Comparison of ENCODE assay signal across 12 cellular contexts in genomic region chr2:118492335-118492734, GRCh38.
DNase-seq lines count a peak whose midpoint lies in the region; ATAC-seq, FAIRE-seq and TF ChIP-seq lines count a peak whose summit lies in the region.
"Had no signal": no experiment of that assay in that cellular context is flagged by ENCODE, and none has a peak within 500 bp of the region (broad histone marks: within the 10 kb centered on the region; RNA-seq: fewer than 3 reads in every experiment).

No MANE protein-coding gene starts in this region.

- no peaks in the 10 kb centered on the region for H3K79me2 ChIP-seq in HCT116 (ENCODE audit: insufficient read depth, low read length)

- H3K9me3 ChIP-seq in A549 = peaks cover 7% of the 10 kb centered on the region; the same call in 1 of the 3 replicates
- H3K9me3 ChIP-seq in HCT116 (ENCODE audit: control insufficient read depth in 1 of 2, insufficient read depth in 1 of 2, low read depth in 1 of 2, low read length in 2 of 2) = no peaks in the 10 kb centered on the region
- peaks cover 0 to 2% of the 10 kb centered on the region in 2 donors for H3K9me3 ChIP-seq in neuronal stem cell (replicated peaks in 1 of 2; ENCODE audit: control insufficient read depth in 2 of 2, insufficient read depth in 1 of 2, low read depth in 1 of 2, low read length in 2 of 2)

- H3K23ac ChIP-seq in neuronal stem cell (ENCODE audit: low read depth, low read length, poor library complexity) = no peak overlapping the region

- H2BK12ac ChIP-seq in neuronal stem cell (ENCODE audit: low read length) = no peak overlapping the region

- no peak overlapping the region for H2BK5ac ChIP-seq in neuronal stem cell (ENCODE audit: low read length)

- CTCF ChIA-PET in A549 (lab: Yijun Ruan, JAX) (interaction anchor here (1.1 to 1.9 kb wide), 2 partner anchors 15 to 363 kb away, joined by 3 to 12 read pairs; no protein-coding TSS in a partner anchor), HCT116 (lab: Charles Lee) (interaction anchor here (1.1 to 2.0 kb wide), 2 partner anchors 363 to 446 kb away, joined by 3 to 6 read pairs; no protein-coding TSS in a partner anchor)

- 0 out of 6 replicates have a peak, but pooled peaks of 1 of the 2 experiments have one; percentile 35 for ATAC-seq in A549
- ATAC-seq in HCT116 = peak; percentile 55
- peak; percentile 18 for ATAC-seq in foreskin keratinocyte
- ATAC-seq in GM18867 (IDR thresholded peaks at IDR 0.05; ENCODE audit: unreplicated experiment) = no peak
- ATAC-seq in GM21381 (IDR thresholded peaks at IDR 0.05; ENCODE audit: unreplicated experiment) = no peak

- RAD21 ChIA-PET in HCT116 (lab: Charles Lee; ENCODE audit: low non-redundant PET in 1 of 2, low total read pairs in 2 of 2, uncharacterized antibody in 2 of 2, unreplicated experiment in 2 of 2) = no interaction called here

- H3K79me1 ChIP-seq in neuronal stem cell (ENCODE audit: low read depth, low read length) = no peaks in the 10 kb centered on the region

- H3K27me3 ChIP-seq in HCT116 (ENCODE audit: insufficient read depth, low read length) = no peaks in the 10 kb centered on the region
- peaks cover 12% of the 10 kb centered on the region for H3K27me3 ChIP-seq in foreskin keratinocyte
- peaks cover 0 to 5% (median 0%) of the 10 kb centered on the region in 3 experiments for H3K27me3 ChIP-seq in neuronal stem cell (ENCODE audit: control insufficient read depth in 3 of 3, insufficient read depth in 3 of 3, low read depth in 1 of 3, low read length in 3 of 3)

- no TSS peak for BruUV-seq in HCT116 (replicated peaks; lab: Mats Ljungman, UMichigan)

- peak; percentile 36 for TF ChIP-seq CTCF in A549 (IDR thresholded peaks at IDR 0.05)
- peak; percentile 36 to 62 (median 38); a peak in 5 of 6 replicates for TF ChIP-seq CTCF in HCT116 (IDR thresholded peaks at IDR 0.05 in 2 of 3, conservative IDR thresholded peaks at IDR 0.05 in 1 of 3; ENCODE audit: borderline replicate concordance in 1 of 3, insufficient read depth in 1 of 3, low read depth in 2 of 3, low read length in 2 of 3)
- peak; percentile 63 for TF ChIP-seq CTCF in foreskin keratinocyte (conservative IDR thresholded peaks at IDR 0.05)

- H4K8ac ChIP-seq in neuronal stem cell (ENCODE audit: low read depth, low read length) = no peak overlapping the region

- no peak for TF ChIP-seq EP300 in A549 (IDR thresholded peaks at IDR 0.05)

- H3K4me1 ChIP-seq in A549 (no peaks in the 10 kb centered on the region), HCT116 (ENCODE audit: control insufficient read depth in 1 of 2, insufficient read depth in 2 of 2, low read length in 2 of 2) (no peaks in the 10 kb centered on the region), foreskin keratinocyte (no peaks in the 10 kb centered on the region), neuronal stem cell (ENCODE audit: control insufficient read depth in 2 of 2, insufficient read depth in 1 of 2, low read depth in 1 of 2, low read length in 2 of 2) (peaks cover 0 to 4% of the 10 kb centered on the region in 2 donors)

- H2BK15ac ChIP-seq in neuronal stem cell (ENCODE audit: low read length) = no peak overlapping the region

- no peak overlapping the region for H2AFZ ChIP-seq in HCT116 (ENCODE audit: low read depth, low read length, poor library complexity, severe bottlenecking)
- H2AFZ ChIP-seq in neuronal stem cell (ENCODE audit: low read length) = no peak overlapping the region

- no peak overlapping the region for H3K4ac ChIP-seq in neuronal stem cell (ENCODE audit: low read length)

- no peaks in the 10 kb centered on the region for H3K9me2 ChIP-seq in HCT116 (ENCODE audit: insufficient read depth)

- no peak overlapping the region for H3K14ac ChIP-seq in neuronal stem cell (ENCODE audit: low read length)

- DNase-seq in A549 (ENCODE audit: low read depth in 1 of 2, low spot score in 1 of 2) (peak in 1 of 2 experiments; percentile 38), HCT116 (ENCODE audit: low read depth, low spot score) (peak; percentile 24), SKM-1 (lab: John Stamatoyannopoulos, UW; ENCODE audit: unreplicated experiment) (peak; percentile 1), foreskin keratinocyte (peak in 1 of 2 donors; percentile 26), neuronal stem cell (ENCODE audit: low spot score) (no peak), NCI-H1930 (lab: John Stamatoyannopoulos, UW) (no peak)
- DNase-seq: stimulated activated naive CD4-positive, alpha-beta T cell treated with Interleukin-2 at 50 U/mL for 16 hours had no signal

- H3K4me2 ChIP-seq in A549 (no peak overlapping the region), HCT116 (ENCODE audit: low read length) (no peak overlapping the region), neuronal stem cell (ENCODE audit: insufficient read depth, low read length, poor library complexity, severe bottlenecking) (no peak overlapping the region)

- H3K4me3 ChIP-seq in A549 (no peak overlapping the region), HCT116 (replicated peaks in 1 of 2; ENCODE audit: low read depth in 1 of 2, low read length in 2 of 2) (no peak overlapping the region), neuronal stem cell (ENCODE audit: low read length in 2 of 2) (no peak overlapping the region)
- H3K4me3 ChIP-seq: coronary artery, SK-N-MC had no signal

- intact Hi-C loops in HCT116 (cut with micrococcal nuclease) = loop anchor here (1.0 kb wide), 1 partner anchor 363 kb away; no protein-coding TSS in a partner anchor

- H3K36me3 ChIP-seq in HCT116 (ENCODE audit: control insufficient read depth in 1 of 2, insufficient read depth in 2 of 2, low read length in 2 of 2) = no peaks in the 10 kb centered on the region
- no peaks in the 10 kb centered on the region for H3K36me3 ChIP-seq in neuronal stem cell (replicated peaks in 1 of 2; ENCODE audit: control insufficient read depth in 2 of 2, insufficient read depth in 2 of 2, low read length in 2 of 2)

- no peak overlapping the region for H3K27ac ChIP-seq in A549
- no peak overlapping the region for H3K27ac ChIP-seq in HCT116 (ENCODE audit: low read depth, low read length)
- H3K27ac ChIP-seq in foreskin keratinocyte = no peak overlapping the region
- no peak overlapping the region for H3K27ac ChIP-seq in neuronal stem cell (replicated peaks; ENCODE audit: low read length)
- H3K27ac ChIP-seq: coronary artery, SK-N-MC had no signal

- TF ChIP-seq POLR2A in A549 (IDR thresholded peaks at IDR 0.05; ENCODE audit: low read length) (no peak), HCT116 (IDR thresholded peaks at IDR 0.05; ENCODE audit: borderline replicate concordance, extremely low read depth, insufficient read depth, insufficient read length) (no peak)

- H4K20me1 ChIP-seq in HCT116 (ENCODE audit: insufficient read depth) = no peaks in the 10 kb centered on the region

- TF ChIP-seq RAD21 in A549 (conservative IDR thresholded peaks at IDR 0.05 in 1 of 2, IDR thresholded peaks at IDR 0.05 in 1 of 2) (peak; percentile 15 to 38; a peak in 3 of 5 replicates), HCT116 (IDR thresholded peaks at IDR 0.05; ENCODE audit: low read depth) (peak; percentile 44)

- POLR2A ChIA-PET in A549 (lab: Yijun Ruan, JAX) (no interaction called here), HCT116 (lab: Charles Lee) (no interaction called here)

- no peak overlapping the region for H3K9ac ChIP-seq in HCT116 (ENCODE audit: low read length)
- H3K9ac ChIP-seq in neuronal stem cell (ENCODE audit: low read depth, low read length, poor library complexity) = no peak overlapping the region

- no peak overlapping the region for H2BK120ac ChIP-seq in neuronal stem cell (ENCODE audit: low read depth, low read length)

- H3K18ac ChIP-seq in neuronal stem cell (ENCODE audit: low read length) = no peak overlapping the region

- FAIRE-seq in A549 (lab: Jason Lieb, UNC) = no peak
- FAIRE-seq: islet of Langerhans had no signal

- no peak overlapping the region for H4K91ac ChIP-seq in neuronal stem cell (ENCODE audit: low read depth, low read length, poor library complexity)

- H2AK5ac ChIP-seq in neuronal stem cell (ENCODE audit: low read depth, low read length) = no peak overlapping the region

TF ChIP-seq in A549, 52 proteins besides CTCF, POLR2A, EP300 and RAD21:
- TF ChIP-seq KDM5A (IDR thresholded peaks at IDR 0.05) = no peak
- TF ChIP-seq SMC3 (IDR thresholded peaks at IDR 0.05) = peak; percentile 39; the same call in 2 of the 3 replicates

TF ChIP-seq in HCT116, 20 proteins besides CTCF, POLR2A, EP300 and RAD21:
- TF ChIP-seq SIN3A (IDR thresholded peaks at IDR 0.05; ENCODE audit: low read depth) (no peak), JUND (IDR thresholded peaks at IDR 0.05) (no peak), FOSL1 (IDR thresholded peaks at IDR 0.05; ENCODE audit: low read depth) (no peak), CEBPB (IDR thresholded peaks at IDR 0.05; ENCODE audit: low read depth) (no peak), SP1 (IDR thresholded peaks at IDR 0.05; ENCODE audit: low read depth) (no peak), EGR1 (IDR thresholded peaks at IDR 0.05; ENCODE audit: low read depth) (no peak), SRF (IDR thresholded peaks at IDR 0.05; ENCODE audit: low read depth) (no peak), ZFX (IDR thresholded peaks at IDR 0.05) (no peak), EZH2phosphoT487 (IDR thresholded peaks at IDR 0.05; ENCODE audit: borderline replicate concordance) (no peak), TCF7L2 (IDR thresholded peaks at IDR 0.05; ENCODE audit: borderline replicate concordance, extremely low read depth, insufficient read depth, insufficient read length) (no peak), ATF3 (IDR thresholded peaks at IDR 0.05) (no peak), YY1 (IDR thresholded peaks at IDR 0.05; ENCODE audit: extremely low read depth, insufficient replicate concordance, low read depth, low read length) (no peak), ELF1 (IDR thresholded peaks at IDR 0.05; ENCODE audit: borderline replicate concordance, low read depth) (no peak)
- TF ChIP-seq, protein P1, sequence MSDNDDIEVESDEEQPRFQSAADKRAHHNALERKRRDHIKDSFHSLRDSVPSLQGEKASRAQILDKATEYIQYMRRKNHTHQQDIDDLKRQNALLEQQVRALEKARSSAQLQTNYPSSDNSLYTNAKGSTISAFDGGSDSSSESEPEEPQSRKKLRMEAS (IDR thresholded peaks at IDR 0.05) = no peak

Comparison
In these comparisons a context has a peak if more than half of its experiments do, and no peak if none do; other contexts are left out.
1. ATAC-seq: peak in HCT116 (single experiment) and foreskin keratinocyte (single experiment); none in GM18867 (single experiment) and GM21381 (single experiment).
2. DNase-seq: peak in HCT116 (single experiment) and SKM-1 (single experiment); none in neuronal stem cell (single experiment) and NCI-H1930 (0 of 2).
3. Of the 6 proteins assayed by ChIP-seq in both A549 and HCT116: peak only in A549: none; only in HCT116: none; in both: CTCF and RAD21; in neither: 4.
4. Peak in every context shown above with its lines, with median percentiles within 50 percentile points of each other: CTCF ChIP-seq.